ENCODE assay signal across 8 cellular contexts in the genomic region with DNA sequence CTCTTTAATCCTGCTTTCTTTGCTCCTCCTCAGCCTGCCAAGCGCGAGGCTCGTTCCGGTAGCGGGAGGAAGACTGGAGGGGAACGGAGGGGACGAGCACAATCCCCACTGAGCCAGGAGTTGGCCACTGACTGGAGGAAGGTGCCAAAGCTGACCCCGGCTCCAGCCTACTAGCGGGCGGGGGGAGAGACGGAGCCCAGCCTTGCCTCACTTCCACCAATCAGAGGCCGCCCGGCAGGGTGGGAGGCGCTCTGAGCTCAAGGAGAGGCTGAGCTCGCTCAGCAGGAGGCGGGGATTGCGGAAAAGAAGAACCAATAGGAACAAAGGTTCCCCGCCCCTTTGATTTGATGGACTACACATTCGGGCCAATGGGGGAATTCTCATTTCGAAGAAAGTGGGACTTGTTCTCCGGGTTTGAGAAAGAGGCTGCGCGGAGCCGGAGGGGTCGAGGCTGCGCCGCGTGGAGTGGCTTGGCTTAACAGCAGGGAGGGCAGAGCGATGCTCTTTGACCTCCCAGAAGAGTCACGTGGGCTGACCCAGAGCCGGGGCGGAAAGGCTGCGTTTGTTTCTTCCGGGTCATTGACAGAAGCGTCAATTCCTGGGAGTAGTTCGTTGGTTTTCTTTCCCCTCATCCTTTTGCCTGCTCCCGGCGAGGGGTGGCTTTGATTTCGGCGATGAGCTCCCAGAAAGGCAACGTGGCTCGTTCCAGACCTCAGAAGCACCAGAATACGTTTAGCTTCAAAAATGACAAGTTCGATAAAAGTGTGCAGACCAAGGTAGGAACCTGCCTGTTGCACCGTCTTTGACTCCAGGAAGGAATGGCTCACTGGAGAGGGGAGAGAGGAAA. TPM values are rescaled to one million over a fixed set of nuclear protein-coding genes. Genes with fewer than 3 reads are reported as not detected.
A peak's percentile ranks its signal among the peaks of the same experiment; 100 is the strongest.
DNase-seq lines count a peak whose midpoint lies in the region; ATAC-seq and TF ChIP-seq lines count a peak whose summit lies in the region.

ABHD17B (minus strand) TSS at position 133 of the 847 bp plus-strand sequence. CDS start 36,113 bp downstream, outside the sequence.
A gene with protein sequence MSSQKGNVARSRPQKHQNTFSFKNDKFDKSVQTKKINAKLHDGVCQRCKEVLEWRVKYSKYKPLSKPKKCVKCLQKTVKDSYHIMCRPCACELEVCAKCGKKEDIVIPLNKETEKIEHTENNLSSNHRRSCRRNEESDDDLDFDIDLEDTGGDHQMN (plus strand): TSS at position 579 of the 847 bp plus-strand sequence. CDS start 96 bp downstream, at position 675.

- no peaks in the 10 kb centered on the region for H3K27me3 ChIP-seq in thymus (ENCODE audit: control insufficient read depth, insufficient read depth)

- no peaks in the 10 kb centered on the region for H3K9me3 ChIP-seq in thymus (ENCODE audit: control insufficient read depth)

- peak within 1 kb of the TSS; percentile 99 for H3K4me3 ChIP-seq in thymus (ENCODE audit: low read length)

- under 1% methylated on average over 45 of the region's 45 CpGs for WGBS in thymus

- peaks cover 42% of the 10 kb centered on the region for H3K4me1 Mint-ChIP-seq in osteocyte (ENCODE audit: unreplicated experiment)

- no peak for TF ChIP-seq CTCF in osteocyte (IDR thresholded peaks at IDR 0.05)

- TF ChIP-seq POLR2A in GM10847 (IDR thresholded peaks at IDR 0.05; ENCODE audit: extremely low read depth, insufficient read length), result peak; percentile 98

- H3K36me3 Mint-ChIP-seq in osteocyte (ENCODE audit: unreplicated experiment), result no peaks in the 10 kb centered on the region

- H3K27ac Mint-ChIP-seq in osteocyte (ENCODE audit: unreplicated experiment), result peak within 1 kb of the TSS; percentile 98

- intact Hi-C loops in head of caudate nucleus (cut with DNase I), result loop anchor here (10.0 kb wide), 1 partner anchor 86 kb away; no protein-coding TSS in a partner anchor

- H3K27ac ChIP-seq in thymus (ENCODE audit: low read depth), result peak within 1 kb of the TSS; percentile 98

- H3K27me3 Mint-ChIP-seq in osteocyte (ENCODE audit: unreplicated experiment), result no peaks in the 10 kb centered on the region

- H3K4me3 Mint-ChIP-seq in osteocyte (ENCODE audit: unreplicated experiment), result peak within 1 kb of the TSS; percentile 97

- peak; percentile 97 for DNase-seq in NCI-H128 (lab: John Stamatoyannopoulos, UW; ENCODE audit: unreplicated experiment)
- peak; percentile 100 for DNase-seq in SW 1271 (lab: John Stamatoyannopoulos, UW)
- peak; percentile 93 for DNase-seq in activated naive CD8-positive, alpha-beta T cell treated with anti-CD3 and anti-CD28 coated beads, Interleukin-2, amount 50 U/mL, for 16 hours (ENCODE audit: low read depth, low spot score)
- DNase-seq in head of caudate nucleus, result peak; percentile 99 to 100 (median 100)
- DNase-seq in osteocyte (ENCODE audit: extremely low spot score, unreplicated experiment), result peak; percentile 99

- peak; percentile 92 for ATAC-seq in HG02678 (IDR thresholded peaks at IDR 0.05; ENCODE audit: unreplicated experiment)

- peaks cover 11% of the 10 kb centered on the region for H3K4me1 ChIP-seq in thymus (ENCODE audit: control insufficient read depth, insufficient read depth, low read length)

- H3K9me3 Mint-ChIP-seq in osteocyte (ENCODE audit: unreplicated experiment), result no peaks in the 10 kb centered on the region

- peaks cover 5% of the 10 kb centered on the region for H3K36me3 ChIP-seq in thymus (ENCODE audit: control insufficient read depth, insufficient read depth)

RNA-seq across cellular contexts. Expression of gene ABHD17B, which starts in this region (rescaled TPM):
- 15.6 and 16.2 TPM in 2 replicates for total RNA-seq in osteocyte
- 23.3 TPM for polyA plus RNA-seq in thymus

RNA-seq across cellular contexts. Expression of the second gene that starts in this region (rescaled TPM):
- 10.8 and 11.6 TPM in 2 replicates for total RNA-seq in osteocyte
- polyA plus RNA-seq in thymus, result 18.8 TPM

Comparison
In these comparisons a context has a peak if more than half of its experiments do, and no peak if none do; other contexts are left out.
1. Peak in every context shown above with its lines: DNase-seq, ATAC-seq, H3K4me3 ChIP-seq and H3K27ac ChIP-seq.